ENCODE assay signal across 8 cellular contexts in genomic region chr2:101418704-101419663, GRCh38.
DNase-seq lines count a peak whose midpoint lies in the region; ATAC-seq and TF ChIP-seq lines count a peak whose summit lies in the region.

No MANE protein-coding gene starts in this region.

- H3K27ac ChIP-seq in VCaP = no peak overlapping the region

- DNase-seq in GM12865 (ENCODE audit: low read depth) (peak; percentile 63), NCI-H1105 (lab: John Stamatoyannopoulos, UW) (peak; percentile 45), cardiac fibroblast (ENCODE audit: low read depth in 2 of 2) (peak; percentile 86 to 88), left kidney (ENCODE audit: low read depth, low spot score) (peak; percentile 71)
- peak; percentile 16 to 34 (median 31) for DNase-seq in stimulated activated CD4-positive, alpha-beta T cell treated with anti-CD3 and anti-CD28 coated beads, TNF-alpha, amount 100 ng/mL, for 1 hour (ENCODE audit: low read depth in 3 of 3, low spot score in 1 of 3)

- ATAC-seq in GM19397 (IDR thresholded peaks at IDR 0.05; ENCODE audit: unreplicated experiment) (no peak), HG02840 (IDR thresholded peaks at IDR 0.05; ENCODE audit: low FRiP score, unreplicated experiment) (no peak)

- peak; percentile 54 for TF ChIP-seq CTCF in GM12865 (IDR thresholded peaks at IDR 0.05; ENCODE audit: insufficient read depth, low read depth, low read length, missing control alignments)
- TF ChIP-seq CTCF in VCaP (conservative IDR thresholded peaks at IDR 0.05) = peak; percentile 82
- peak; percentile 82 for TF ChIP-seq CTCF in cardiac fibroblast (IDR thresholded peaks at IDR 0.05; ENCODE audit: low read depth, low read length)

- no peak overlapping the region for H3K4me3 ChIP-seq in GM12865 (ENCODE audit: low read depth, low read length)
- H3K4me3 ChIP-seq in cardiac fibroblast (replicated peaks in 1 of 2; ENCODE audit: low read depth in 2 of 2, low read length in 2 of 2) = no peak overlapping the region

Comparison
In these comparisons a context has a peak if more than half of its experiments do, and no peak if none do; other contexts are left out.
1. DNase-seq: peak in every context shown above with its lines; median percentile 87 in cardiac fibroblast; 71 in left kidney; 63 in GM12865; 45 in NCI-H1105; 31 in stimulated activated CD4-positive, alpha-beta T cell treated with anti-CD3 and anti-CD28 coated beads, TNF-alpha, amount 100 ng/mL, for 1 hour.